Comparison of ENCODE assay signal across 8 cellular contexts in the genomic region with DNA sequence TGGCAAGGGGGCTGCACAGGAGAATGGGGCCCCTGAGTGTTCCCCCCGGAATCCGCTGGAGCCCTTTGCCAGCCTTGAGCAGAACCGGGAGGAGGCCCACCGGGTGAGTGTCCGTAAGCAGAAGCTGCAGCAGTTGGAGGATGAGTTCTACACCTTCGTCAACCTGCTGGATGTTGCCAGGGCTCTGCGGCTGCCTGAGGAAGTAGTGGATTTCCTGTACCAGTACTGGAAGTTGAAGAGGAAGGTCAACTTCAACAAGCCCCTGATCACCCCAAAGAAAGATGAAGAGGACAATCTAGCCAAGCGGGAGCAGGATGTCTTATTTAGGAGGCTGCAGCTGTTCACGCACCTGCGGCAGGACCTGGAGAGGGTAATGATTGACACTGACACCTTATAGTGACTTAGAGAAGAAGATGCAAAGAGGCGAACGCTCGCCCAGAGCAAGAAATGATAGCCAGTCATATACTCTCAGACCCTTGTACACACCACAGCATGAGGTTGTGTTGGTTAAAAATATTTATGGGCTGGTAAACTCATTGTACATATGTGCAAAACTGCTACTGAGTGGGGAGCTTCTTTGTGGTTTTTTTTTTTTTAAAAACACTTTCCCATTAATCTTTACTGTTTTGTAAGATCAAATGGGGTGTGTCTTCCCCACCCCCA. TPM values are rescaled to one million over a fixed set of nuclear protein-coding genes. Genes with fewer than 3 reads are reported as not detected.
DNase-seq lines count a peak whose midpoint lies in the region; ATAC-seq and TF ChIP-seq lines count a peak whose summit lies in the region.

No MANE protein-coding gene starts in this region.

- POLR2A ChIA-PET in T-cell (lab: Charles Lee): interaction anchor here in 1 of 2 donors (0.6 kb wide), 1 partner anchor 40 kb away, joined by 3 read pairs; no protein-coding TSS in a partner anchor

- peaks cover 51% of the 10 kb centered on the region for H3K4me1 Mint-ChIP-seq in activated T-cell treated with anti-CD3 and anti-CD28 coated beads, Interleukin-2, amount 50 U/mL, for 24 hours (ENCODE audit: low read depth)
- H3K4me1 Mint-ChIP-seq in T-cell (peaks cover 38 to 56% (median 39%) of the 10 kb centered on the region in 3 donors), glutamatergic neuron (ENCODE audit: low read depth, unreplicated experiment) (no peaks in the 10 kb centered on the region)

- no peaks in the 10 kb centered on the region for H3K9me3 Mint-ChIP-seq in activated T-cell treated with anti-CD3 and anti-CD28 coated beads, Interleukin-2, amount 50 U/mL, for 24 hours
- H3K9me3 Mint-ChIP-seq in T-cell: no peaks in the 10 kb centered on the region
- peaks cover 5% of the 10 kb centered on the region for H3K9me3 Mint-ChIP-seq in glutamatergic neuron (ENCODE audit: unreplicated experiment)

- no peaks in the 10 kb centered on the region for H3K9me3 ChIP-seq in spleen

- H3K4me3 Mint-ChIP-seq in activated T-cell treated with anti-CD3 and anti-CD28 coated beads, Interleukin-2, amount 50 U/mL, for 24 hours: peak overlapping the region; percentile 2
- H3K4me3 Mint-ChIP-seq in T-cell (peak overlapping the region in 1 of 3 donors; percentile 44), glutamatergic neuron (ENCODE audit: unreplicated experiment) (no peak overlapping the region)

- TF ChIP-seq CTCF in spleen (IDR thresholded peaks at IDR 0.05 in 8 of 11, conservative IDR thresholded peaks at IDR 0.05 in 3 of 11): peak in 1 of 11 experiments; percentile 8
- no peak for TF ChIP-seq CTCF in glutamatergic neuron (IDR thresholded peaks at IDR 0.05; ENCODE audit: partially characterized antibody, unreplicated experiment)

- CTCF ChIA-PET in T-cell (lab: Charles Lee): interaction anchor here (0.5 to 2.4 kb wide), 18 partner anchors 14 to 671 kb away, joined by 3 to 20 read pairs (median 4); partner anchors contain the start of gene JADE1 (in 1 of the 2)

- peaks cover 18 to 50% (median 28%) of the 10 kb centered on the region in 6 donors for H3K4me1 ChIP-seq in spleen

- ATAC-seq in HG02678 (IDR thresholded peaks at IDR 0.05; ENCODE audit: unreplicated experiment): peak; percentile 35
- ATAC-seq in T-cell (replicated peaks in 1 of 4): peak; percentile 32 to 41 (median 34)

- no peak for TF ChIP-seq POLR2A in spleen (IDR thresholded peaks at IDR 0.05)

- no peak for DNase-seq in activated T-cell treated with anti-CD3 and anti-CD28 coated beads, Interleukin-2, amount 50 U/mL, for 24 hours
- no peak for DNase-seq in activated T-cell treated with anti-CD3 and anti-CD28 coated beads, Interleukin-2, amount 50 U/mL, for 48 hours
- DNase-seq in T-cell (peak in 3 of 34 experiments; percentile 14 to 24 (median 15)), spleen (peak; percentile 88), SHP77 treated with DMSO at 0.1 percent for 48 hours (lab: John Stamatoyannopoulos, UW) (no peak), glutamatergic neuron (no peak), NCI-H510A treated with DMSO at 0.1 percent for 48 hours (lab: John Stamatoyannopoulos, UW) (no peak)

- peak overlapping the region in 1 of 8 donors; percentile 4 for H3K4me3 ChIP-seq in spleen

- WGBS in spleen, 5 donors: 33 to 59% (median 38%) methylated on average over 13 of the region's 13 CpGs

- H3K27me3 Mint-ChIP-seq in activated T-cell treated with anti-CD3 and anti-CD28 coated beads, Interleukin-2, amount 50 U/mL, for 24 hours: no peaks in the 10 kb centered on the region
- no peaks in the 10 kb centered on the region for H3K27me3 Mint-ChIP-seq in T-cell
- H3K27me3 Mint-ChIP-seq in glutamatergic neuron (ENCODE audit: unreplicated experiment): no peaks in the 10 kb centered on the region

- peaks cover 0 to 95% (median 52%) of the 10 kb centered on the region in 6 donors for H3K36me3 ChIP-seq in spleen

- H3K27ac Mint-ChIP-seq in activated T-cell treated with anti-CD3 and anti-CD28 coated beads, Interleukin-2, amount 50 U/mL, for 24 hours: peak overlapping the region; percentile 92
- H3K27ac Mint-ChIP-seq in T-cell: peak overlapping the region; percentile 74 to 78
- no peak overlapping the region for H3K27ac Mint-ChIP-seq in glutamatergic neuron (ENCODE audit: unreplicated experiment)

- peaks cover 98% of the 10 kb centered on the region for H3K36me3 Mint-ChIP-seq in activated T-cell treated with anti-CD3 and anti-CD28 coated beads, Interleukin-2, amount 50 U/mL, for 24 hours (ENCODE audit: low read depth)
- H3K36me3 Mint-ChIP-seq in T-cell: peaks cover 60% of the 10 kb centered on the region
- H3K36me3 Mint-ChIP-seq in glutamatergic neuron (ENCODE audit: unreplicated experiment): peaks cover 5% of the 10 kb centered on the region

- peak overlapping the region in 7 of 8 donors; percentile 17 to 84 (median 74) for H3K27ac ChIP-seq in spleen

- intact Hi-C loops in spleen (cut with DNase I; ENCODE audit: low total_unique reads): loop anchor here (10.0 kb wide), 2 partner anchors 407 to 667 kb away; no protein-coding TSS in a partner anchor

- no peaks in the 10 kb centered on the region for H3K27me3 ChIP-seq in spleen (replicated peaks in 1 of 7)

RNA-seq across cellular contexts. Expression of gene JADE1, which starts 52.5 kb away (rescaled TPM):
- total RNA-seq in T-cell (10 to 100 TPM; 51.3 to 63.0 (median 56.6) TPM), spleen (10 to 100 TPM; 25.1 to 37.0 (median 29.5) TPM), glutamatergic neuron (ENCODE audit: unreplicated experiment) (9.1 TPM)
- 10 to 100 TPM in 1 of 3 donors, 1 to 10 TPM in 2; 8.1 to 11.3 (median 9.7) TPM for polyA plus RNA-seq in spleen
